ENCODE assay signal across 20 cellular contexts in the genomic region with DNA sequence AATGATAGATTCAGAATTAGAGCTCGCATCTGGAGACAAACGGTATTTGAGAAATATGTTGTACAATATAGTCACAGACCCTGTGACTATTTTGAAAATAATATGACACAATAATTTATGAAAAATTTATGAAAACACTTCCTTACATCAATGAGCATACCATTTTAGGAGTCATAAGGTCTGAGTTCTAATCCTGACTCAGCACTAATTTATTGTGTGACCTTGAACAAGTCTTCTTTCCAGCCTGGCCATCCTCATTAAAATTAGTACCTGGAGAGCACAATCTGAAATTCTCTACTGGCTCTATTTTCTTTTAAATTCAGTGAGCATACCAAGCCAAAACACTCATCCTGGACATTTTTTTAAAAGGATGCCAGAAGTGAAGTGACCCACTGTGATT.
DNase-seq lines count a peak whose midpoint lies in the region; ATAC-seq, FAIRE-seq and TF ChIP-seq lines count a peak whose summit lies in the region.
"Had no signal": no experiment of that assay in that cellular context is flagged by ENCODE, and none has a peak within 500 bp of the region (broad histone marks: within the 10 kb centered on the region; RNA-seq: fewer than 3 reads in every experiment).

No MANE protein-coding gene starts in this region.

- TF ChIP-seq EP300 in A549 (IDR thresholded peaks at IDR 0.05) (no peak), K562 (IDR thresholded peaks at IDR 0.05; ENCODE audit: low read length) (no peak)

- TF ChIP-seq POLR2A in A549 (IDR thresholded peaks at IDR 0.05; ENCODE audit: low read length), result no peak
- no peak for TF ChIP-seq POLR2A in IMR-90 (IDR thresholded peaks at IDR 0.05; ENCODE audit: low read depth, low read length)
- no peak for TF ChIP-seq POLR2A in K562 (conservative IDR thresholded peaks at IDR 0.05)

- no TSS peak for BruUV-seq in IMR-90 (replicated peaks; lab: Mats Ljungman, UMichigan)
- no TSS peak for BruUV-seq in K562 (replicated peaks; lab: Mats Ljungman, UMichigan)

- CTCF ChIA-PET in A549 (lab: Yijun Ruan, JAX), result no interaction called here
- CTCF ChIA-PET in IMR-90 (lab: Yijun Ruan, JAX), result no interaction called here
- CTCF ChIA-PET in K562 (lab: Yijun Ruan, JAX; ENCODE audit: low intra/inter-chr PET ratio), result no interaction called here

- H3K4me3 ChIP-seq in A549 (no peak overlapping the region), IMR-90 (ENCODE audit: insufficient read depth, low read depth, low read length) (no peak overlapping the region), K562 (no peak overlapping the region), mucosa of descending colon (no peak overlapping the region)
- H3K4me3 ChIP-seq: BLaER1 treated with 17β-estradiol and CSF1 and Interleukin-3, amounts not matched to agents 10 nM and 100 nM had no signal

- H3K79me2 ChIP-seq in K562 (ENCODE audit: control insufficient read depth, insufficient read depth, low read length), result no peaks in the 10 kb centered on the region

- H3K9me3 ChIP-seq in A549 (no peaks in the 10 kb centered on the region), IMR-90 (ENCODE audit: control insufficient read depth, insufficient read depth, low read length) (peaks cover 2% of the 10 kb centered on the region; the same call in 1 of the 2 replicates), K562 (replicated peaks; ENCODE audit: control insufficient read depth, insufficient read depth, low read depth, low read length) (no peaks in the 10 kb centered on the region), mucosa of descending colon (no peaks in the 10 kb centered on the region)
- H3K9me3 ChIP-seq: BLaER1 treated with 17β-estradiol and CSF1 and Interleukin-3, amounts not matched to agents 10 nM and 100 nM; Caco-2 had no signal

- TF ChIP-seq RAD21 in A549 (conservative IDR thresholded peaks at IDR 0.05 in 1 of 2, IDR thresholded peaks at IDR 0.05 in 1 of 2) (no peak), IMR-90 (IDR thresholded peaks at IDR 0.05; ENCODE audit: low read length) (no peak), K562 (CRISPR knock-in tag; conservative IDR thresholded peaks at IDR 0.05 in 1 of 2, IDR thresholded peaks at IDR 0.05 in 1 of 2) (no peak)

- POLR2A ChIA-PET in A549 (lab: Yijun Ruan, JAX) (no interaction called here), IMR-90 (lab: Charles Lee; ENCODE audit: unreplicated experiment) (no interaction called here), K562 (lab: Yijun Ruan, JAX) (no interaction called here)

- H3K79me1 ChIP-seq in IMR-90 (ENCODE audit: low read depth in 1 of 2, low read length in 2 of 2), result no peaks in the 10 kb centered on the region

- no peak for TF ChIP-seq CTCF in A549 (IDR thresholded peaks at IDR 0.05)
- TF ChIP-seq CTCF in IMR-90 (conservative IDR thresholded peaks at IDR 0.05; ENCODE audit: low read depth, low read length), result no peak
- no peak for TF ChIP-seq CTCF in K562 (IDR thresholded peaks at IDR 0.05 in 2 of 3, conservative IDR thresholded peaks at IDR 0.05 in 1 of 3; ENCODE audit: insufficient read depth in 2 of 3, low read depth in 1 of 3, low read length in 3 of 3)
- TF ChIP-seq CTCF in mucosa of descending colon (IDR thresholded peaks at IDR 0.05), result no peak

- DNase-seq in A549 (ENCODE audit: low read depth in 1 of 2, low spot score in 1 of 2) (no peak), IMR-90 (no peak), K562 (ENCODE audit: extremely low read depth in 1 of 4, low spot score in 3 of 4) (no peak), mucosa of descending colon (no peak)
- DNase-seq: 8988T; AML-193; Caco-2; Calu3; CD4-positive, alpha-beta T cell; CD8-positive, alpha-beta T cell; DMS79 treated with DMSO at 0.1 percent for 48 hours; GF-D8 had no signal

- H4K8ac ChIP-seq in IMR-90 (ENCODE audit: low read depth in 2 of 2, low read length in 2 of 2), result no peak overlapping the region

- no peak overlapping the region for H3K4ac ChIP-seq in IMR-90 (ENCODE audit: low read depth, low read length)

- FAIRE-seq in A549 (lab: Jason Lieb, UNC), result no peak
- no peak for FAIRE-seq in K562 (lab: Jason Lieb, UNC)
- FAIRE-seq: A204.1, D721Med, G401.6, GM12891, GM19239 had no signal

- H2AK9ac ChIP-seq in IMR-90 (replicated peaks; ENCODE audit: low read depth, low read length, poor library complexity), result no peak overlapping the region

- no peaks in the 10 kb centered on the region for H3K36me3 ChIP-seq in IMR-90 (ENCODE audit: control insufficient read depth, insufficient read depth, low read length)
- no peaks in the 10 kb centered on the region for H3K36me3 ChIP-seq in K562 (ENCODE audit: control insufficient read depth, insufficient read depth, low read length)
- no peaks in the 10 kb centered on the region for H3K36me3 ChIP-seq in mucosa of descending colon (ENCODE audit: low read depth)
- H3K36me3 ChIP-seq: BLaER1 treated with 17β-estradiol and CSF1 and Interleukin-3, amounts not matched to agents 10 nM and 100 nM had no signal

- H4K91ac ChIP-seq in IMR-90 (ENCODE audit: insufficient read depth, low read depth, low read length), result no peak overlapping the region

- H3K14ac ChIP-seq in IMR-90 (replicated peaks; ENCODE audit: low read depth, low read length), result no peak overlapping the region

- H3K56ac ChIP-seq in IMR-90 (ENCODE audit: extremely low read depth, insufficient read depth, low read length), result no peak overlapping the region

- intact Hi-C loops in IMR-90 (cut with micrococcal nuclease) (no loop called here), K562 (cut with micrococcal nuclease) (no loop called here), mucosa of descending colon (cut with DNase I, micrococcal nuclease) (no loop called here)

- H2BK15ac ChIP-seq in IMR-90 (ENCODE audit: low read depth, low read length), result no peak overlapping the region

- no peak overlapping the region for H4K5ac ChIP-seq in IMR-90 (ENCODE audit: low read depth, low read length)

- no peak overlapping the region for H2AK5ac ChIP-seq in IMR-90 (ENCODE audit: low read depth, low read length)

- H2BK20ac ChIP-seq in IMR-90 (ENCODE audit: low read depth, low read length), result no peak overlapping the region

- no peaks in the 10 kb centered on the region for H3K9me1 ChIP-seq in IMR-90 (ENCODE audit: insufficient read depth, low read length)
- H3K9me1 ChIP-seq in K562 (ENCODE audit: control insufficient read depth, insufficient read depth, low read length), result no peaks in the 10 kb centered on the region

- WGBS in A549 (ENCODE audit: missing lambda C conversion rate), result 63% methylated on average over 2 of the region's 2 CpGs
- no CpG with 5 or more reads among the region's 2 CpGs for WGBS in IMR-90 (ENCODE audit: extremely low coverage in 2 of 2, insufficient read length in 1 of 2), 2 experiments
- WGBS in K562 (ENCODE audit: insufficient coverage, low coverage, missing lambda C conversion rate), result 6% methylated on average over 2 of the region's 2 CpGs

- H2BK120ac ChIP-seq in IMR-90 (ENCODE audit: low read depth, low read length), result no peak overlapping the region

- H3K27ac ChIP-seq in A549, result no peak overlapping the region
- H3K27ac ChIP-seq in IMR-90 (ENCODE audit: insufficient read depth, low read length), result no peak overlapping the region
- no peak overlapping the region for H3K27ac ChIP-seq in K562 (ENCODE audit: extremely low read depth, low read depth, low read length)
- H3K27ac ChIP-seq: BLaER1 treated with 17β-estradiol and CSF1 and Interleukin-3, amounts not matched to agents 10 nM and 100 nM; C4-2B had no signal

- H4K20me1 ChIP-seq in IMR-90 (ENCODE audit: insufficient read depth, low read length) (no peaks in the 10 kb centered on the region), K562 (replicated peaks; ENCODE audit: control insufficient read depth, insufficient read depth, low read length) (no peaks in the 10 kb centered on the region)
- H4K20me1 ChIP-seq: BLaER1 treated with 17β-estradiol and CSF1 and Interleukin-3, amounts not matched to agents 10 nM and 100 nM had no signal

- H3K9ac ChIP-seq in IMR-90 (ENCODE audit: low read depth, low read length) (no peak overlapping the region), K562 (ENCODE audit: insufficient read depth in 1 of 2, low read depth in 2 of 2, low read length in 2 of 2) (no peak overlapping the region)
- H3K9ac ChIP-seq: BLaER1 treated with 17β-estradiol and CSF1 and Interleukin-3, amounts not matched to agents 10 nM and 100 nM had no signal

- dilution Hi-C loops in IMR-90 (cut with HindIII; ENCODE audit: low sequenced_read_pairs, unreplicated experiment), result no loop called here

- H3K27me3 ChIP-seq in IMR-90 (ENCODE audit: control insufficient read depth, insufficient read depth, low read length), result no peaks in the 10 kb centered on the region
- H3K27me3 ChIP-seq in K562 (ENCODE audit: control insufficient read depth in 2 of 2, insufficient read depth in 2 of 2, low read length in 2 of 2), result no peaks in the 10 kb centered on the region

- H3K4me2 ChIP-seq in A549, result no peak overlapping the region
- no peak overlapping the region for H3K4me2 ChIP-seq in IMR-90 (ENCODE audit: low read depth, low read length)
- H3K4me2 ChIP-seq in K562 (ENCODE audit: insufficient read depth, low read length), result no peak overlapping the region
- H3K4me2 ChIP-seq: BLaER1 treated with 17β-estradiol and CSF1 and Interleukin-3, amounts not matched to agents 10 nM and 100 nM had no signal

- H3K18ac ChIP-seq in IMR-90 (ENCODE audit: low read depth, low read length), result no peak overlapping the region

- H3K4me1 ChIP-seq in A549 (no peaks in the 10 kb centered on the region), IMR-90 (ENCODE audit: control insufficient read depth, insufficient read depth, low read length) (no peaks in the 10 kb centered on the region), K562 (replicated peaks in 1 of 2; ENCODE audit: control insufficient read depth in 2 of 2, insufficient read depth in 2 of 2, low read length in 2 of 2) (no peaks in the 10 kb centered on the region), mucosa of descending colon (ENCODE audit: low read depth) (no peaks in the 10 kb centered on the region)
- H3K4me1 ChIP-seq: BLaER1 treated with 17β-estradiol and CSF1 and Interleukin-3, amounts not matched to agents 10 nM and 100 nM; Caco-2 had no signal

- ATAC-seq in A549 (no peak), IMR-90 (ENCODE audit: low read depth) (no peak), K562 (no peak), HG03565 (IDR thresholded peaks at IDR 0.05; ENCODE audit: unreplicated experiment) (no peak), mucosa of descending colon (no peak)
- ATAC-seq: CD8-positive, alpha-beta T cell had no signal

- in situ Hi-C loops in IMR-90 (cut with MboI; ENCODE audit: low sequenced_read_pairs), result no loop called here
- in situ Hi-C loops in K562 (cut with MboI), result no loop called here

- no peak overlapping the region for H2BK5ac ChIP-seq in IMR-90 (ENCODE audit: low read depth, low read length, poor library complexity, severe bottlenecking)

- no peak overlapping the region for H3K23ac ChIP-seq in IMR-90 (ENCODE audit: low read depth, low read length)

- H2AFZ ChIP-seq in IMR-90 (replicated peaks; ENCODE audit: low read length, poor library complexity) (no peak overlapping the region), K562 (ENCODE audit: low read depth, low read length) (no peak overlapping the region)

TF ChIP-seq in A549, 52 proteins besides CTCF, POLR2A, EP300 and RAD21 (continues in another document):
- TF ChIP-seq MAFK (IDR thresholded peaks at IDR 0.05; ENCODE audit: partially characterized antibody), result peak; percentile 60

TF ChIP-seq in IMR-90, 13 proteins besides CTCF, POLR2A, EP300 and RAD21 (continues in another document):
- peak; percentile 84 for TF ChIP-seq MAFK (IDR thresholded peaks at IDR 0.05; ENCODE audit: low read depth, low read length)

TF ChIP-seq in K562, 482 proteins besides CTCF, POLR2A, EP300 and RAD21 (continues in another document):
- TF ChIP-seq ZNF316 (IDR thresholded peaks at IDR 0.05), result peak; percentile 11; the same call in 1 of the 2 replicates
